In the genomic region with DNA sequence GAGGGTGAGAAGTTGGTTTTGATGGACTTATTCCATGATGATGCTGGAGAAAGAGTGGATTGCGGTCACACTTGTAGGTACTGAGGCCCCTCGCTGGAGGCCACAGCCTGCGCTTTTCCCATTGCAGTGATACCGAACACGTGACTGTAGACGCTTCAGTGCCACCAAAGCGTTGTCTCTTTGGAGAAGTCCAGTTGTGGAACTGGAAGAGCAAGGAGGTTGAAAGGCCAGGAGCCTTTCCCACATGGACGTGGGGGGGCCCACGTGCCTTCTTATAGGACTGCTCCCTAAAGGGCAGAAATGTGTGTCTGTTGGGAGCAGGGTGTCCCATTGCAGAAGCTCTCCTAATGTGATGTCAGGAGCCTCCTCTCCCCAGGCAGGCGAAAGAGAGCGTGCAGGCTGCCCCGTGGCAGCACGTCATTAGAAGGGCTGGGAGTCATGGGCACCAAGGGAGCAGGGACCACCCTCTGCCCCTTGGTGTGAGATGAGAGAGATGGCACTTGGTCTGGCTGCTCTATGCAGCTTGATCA, we compare ENCODE assay signal across 22 cellular contexts. TPM values are rescaled to one million over a fixed set of nuclear protein-coding genes. Genes with fewer than 3 reads are reported as not detected.
DNase-seq lines count a peak whose midpoint lies in the region; ATAC-seq and TF ChIP-seq lines count a peak whose summit lies in the region.
"Had no signal": no experiment of that assay in that cellular context is flagged by ENCODE, and none has a peak within 500 bp of the region (broad histone marks: within the 10 kb centered on the region; RNA-seq: fewer than 3 reads in every experiment).

No MANE protein-coding gene starts in this region.

- ATAC-seq in CD8-positive, alpha-beta T cell, result no peak
- no peak for ATAC-seq in naive thymus-derived CD8-positive, alpha-beta T cell
- no peak for ATAC-seq in GM18870 (IDR thresholded peaks at IDR 0.05; ENCODE audit: unreplicated experiment)
- ATAC-seq in GM19467 (IDR thresholded peaks at IDR 0.05; ENCODE audit: unreplicated experiment), result no peak

- H3K36me3 ChIP-seq in CD8-positive, alpha-beta T cell (ENCODE audit: insufficient read depth, low read length), result peaks cover 25% of the 10 kb centered on the region
- H3K36me3 ChIP-seq: prostate gland had no signal

- DNase-seq in T-helper 1 cell (no peak), cerebellar cortex (ENCODE audit: low spot score) (no peak)
- no peak for DNase-seq in CD8-positive, alpha-beta T cell
- no peak for DNase-seq in activated naive CD8-positive, alpha-beta T cell treated with anti-CD3 and anti-CD28 coated beads for 36 hours
- DNase-seq in naive thymus-derived CD8-positive, alpha-beta T cell, result no peak
- DNase-seq: activated CD4-positive, CD25-positive, alpha-beta regulatory T cell; glutamatergic neuron; NCI-H2081; NCI-H524; SHP77 treated with DMSO at 0.1 percent for 48 hours; spleen had no signal

- H3K4me3 ChIP-seq in CD8-positive, alpha-beta T cell (ENCODE audit: low read depth, low read length), result no peak overlapping the region
- H3K4me3 ChIP-seq: esophagus muscularis mucosa, lung, prostate gland, tibial nerve had no signal

- CTCF ChIA-PET in CD8-positive, alpha-beta T cell (lab: Charles Lee), result interaction anchor here (0.8 to 13.0 kb wide), 6 partner anchors 15 to 300 kb away, joined by 3 to 438 read pairs (median 6); no protein-coding TSS in a partner anchor

- H3K27me3 ChIP-seq in CD8-positive, alpha-beta T cell (ENCODE audit: insufficient read depth, low read length), result no peaks in the 10 kb centered on the region
- H3K27me3 ChIP-seq: esophagus muscularis mucosa, spleen, tibial nerve had no signal

- no peaks in the 10 kb centered on the region for H3K27me3 Mint-ChIP-seq in T-helper 1 cell treated with Interleukin-12 subunit alpha and Interleukin-12 subunit beta and Interleukin-4 antibody, amounts not matched to agents 30 μg/mL and 1 μg/mL, for 36 hours (ENCODE audit: low read depth)
- H3K27me3 Mint-ChIP-seq in CD8-positive, alpha-beta T cell (ENCODE audit: low read depth), result no peaks in the 10 kb centered on the region
- H3K27me3 Mint-ChIP-seq in activated naive CD8-positive, alpha-beta T cell treated with anti-CD3 and anti-CD28 coated beads for 36 hours, result no peaks in the 10 kb centered on the region
- no peaks in the 10 kb centered on the region for H3K27me3 Mint-ChIP-seq in naive thymus-derived CD8-positive, alpha-beta T cell
- H3K27me3 Mint-ChIP-seq: brain had no signal

- peaks cover 21% of the 10 kb centered on the region for H3K4me1 ChIP-seq in CD8-positive, alpha-beta T cell (ENCODE audit: insufficient read depth, low read length)
- H3K4me1 ChIP-seq: prostate gland had no signal

- H3K9me3 Mint-ChIP-seq in T-helper 1 cell treated with Interleukin-12 subunit alpha and Interleukin-12 subunit beta and Interleukin-4 antibody, amounts not matched to agents 30 μg/mL and 1 μg/mL, for 36 hours, result no peaks in the 10 kb centered on the region
- H3K9me3 Mint-ChIP-seq in CD8-positive, alpha-beta T cell, result no peaks in the 10 kb centered on the region
- H3K9me3 Mint-ChIP-seq in activated naive CD8-positive, alpha-beta T cell treated with anti-CD3 and anti-CD28 coated beads for 36 hours, result no peaks in the 10 kb centered on the region
- H3K9me3 Mint-ChIP-seq in naive thymus-derived CD8-positive, alpha-beta T cell, result no peaks in the 10 kb centered on the region
- H3K9me3 Mint-ChIP-seq: brain, nephron had no signal

- H3K36me3 Mint-ChIP-seq in T-helper 1 cell treated with Interleukin-12 subunit alpha and Interleukin-12 subunit beta and Interleukin-4 antibody, amounts not matched to agents 30 μg/mL and 1 μg/mL, for 36 hours (ENCODE audit: low read depth), result peaks cover 47% of the 10 kb centered on the region
- peaks cover 77% of the 10 kb centered on the region for H3K36me3 Mint-ChIP-seq in CD8-positive, alpha-beta T cell
- H3K36me3 Mint-ChIP-seq in activated naive CD8-positive, alpha-beta T cell treated with anti-CD3 and anti-CD28 coated beads for 36 hours, result peaks cover 47% of the 10 kb centered on the region
- H3K36me3 Mint-ChIP-seq in naive thymus-derived CD8-positive, alpha-beta T cell, result peaks cover 13 to 74% (median 28%) of the 10 kb centered on the region in 3 donors

- no peak for TF ChIP-seq CTCF in CD8-positive, alpha-beta T cell (IDR thresholded peaks at IDR 0.05)

- H3K4me1 Mint-ChIP-seq in T-helper 1 cell treated with Interleukin-12 subunit alpha and Interleukin-12 subunit beta and Interleukin-4 antibody, amounts not matched to agents 30 μg/mL and 1 μg/mL, for 36 hours (ENCODE audit: low read depth), result peaks cover 45% of the 10 kb centered on the region
- peaks cover 44% of the 10 kb centered on the region for H3K4me1 Mint-ChIP-seq in CD8-positive, alpha-beta T cell (ENCODE audit: low read depth)
- H3K4me1 Mint-ChIP-seq in activated naive CD8-positive, alpha-beta T cell treated with anti-CD3 and anti-CD28 coated beads for 36 hours, result peaks cover 43% of the 10 kb centered on the region
- H3K4me1 Mint-ChIP-seq in naive thymus-derived CD8-positive, alpha-beta T cell, result peaks cover 15 to 48% (median 41%) of the 10 kb centered on the region in 4 donors
- H3K4me1 Mint-ChIP-seq: nephron had no signal

- H3K27ac Mint-ChIP-seq in T-helper 1 cell treated with Interleukin-12 subunit alpha and Interleukin-12 subunit beta and Interleukin-4 antibody, amounts not matched to agents 30 μg/mL and 1 μg/mL, for 36 hours, result peak overlapping the region; percentile 66
- peak overlapping the region; percentile 39 for H3K27ac Mint-ChIP-seq in CD8-positive, alpha-beta T cell
- H3K27ac Mint-ChIP-seq in activated naive CD8-positive, alpha-beta T cell treated with anti-CD3 and anti-CD28 coated beads for 36 hours, result peak overlapping the region; percentile 80
- peak overlapping the region in 7 of 10 donors; percentile 8 to 82 (median 48) for H3K27ac Mint-ChIP-seq in naive thymus-derived CD8-positive, alpha-beta T cell
- H3K27ac Mint-ChIP-seq: brain, nephron had no signal

- no peaks in the 10 kb centered on the region for H3K9me3 ChIP-seq in CD8-positive, alpha-beta T cell (ENCODE audit: low read length)
- H3K9me3 ChIP-seq: esophagus muscularis mucosa, prostate gland, spleen, tibial nerve had no signal

- POLR2A ChIA-PET in CD8-positive, alpha-beta T cell (lab: Charles Lee), result interaction anchor here (0.9 to 2.4 kb wide), 2 partner anchors 27 to 31 kb away, joined by 3 to 5 read pairs; no protein-coding TSS in a partner anchor
- POLR2A ChIA-PET in naive thymus-derived CD8-positive, alpha-beta T cell (lab: Charles Lee), result interaction anchor here (1.2 kb wide), 1 partner anchor 79 kb away, joined by 3 read pairs; no protein-coding TSS in a partner anchor

- peak overlapping the region; percentile 33 for H3K4me3 Mint-ChIP-seq in T-helper 1 cell treated with Interleukin-12 subunit alpha and Interleukin-12 subunit beta and Interleukin-4 antibody, amounts not matched to agents 30 μg/mL and 1 μg/mL, for 36 hours
- peak overlapping the region; percentile 23 for H3K4me3 Mint-ChIP-seq in CD8-positive, alpha-beta T cell
- peak overlapping the region; percentile 22 for H3K4me3 Mint-ChIP-seq in activated naive CD8-positive, alpha-beta T cell treated with anti-CD3 and anti-CD28 coated beads for 36 hours
- peak overlapping the region in 6 of 10 donors; percentile 6 to 65 (median 32) for H3K4me3 Mint-ChIP-seq in naive thymus-derived CD8-positive, alpha-beta T cell
- H3K4me3 Mint-ChIP-seq: brain, nephron had no signal

- intact Hi-C loops in CD8-positive, alpha-beta T cell (cut with DNase I, micrococcal nuclease), result loop anchor here in 1 of 2 experiments (10.0 kb wide), 1 partner anchor 643 kb away; a partner anchor contains a TSS

- no peak overlapping the region for H3K27ac ChIP-seq in CD8-positive, alpha-beta T cell (ENCODE audit: low read depth, low read length)
- H3K27ac ChIP-seq: 22Rv1, esophagus muscularis mucosa, HL-60, prostate gland had no signal

RNA-seq across cellular contexts. Expression of gene LPIN1, which starts 31.5 kb away (rescaled TPM):
- total RNA-seq in CD8-positive, alpha-beta T cell, result 100 to 1,000 TPM; 125 to 126 TPM
- 10 to 100 TPM; 24.1 to 25.2 TPM for total RNA-seq in activated naive CD8-positive, alpha-beta T cell treated with anti-CD3 and anti-CD28 coated beads for 36 hours
- total RNA-seq in naive thymus-derived CD8-positive, alpha-beta T cell, result 10 to 100 TPM; 76.1 to 82.4 TPM
- polyA plus RNA-seq in naive thymus-derived CD8-positive, alpha-beta T cell, result 10 to 100 TPM; 15.7 to 27.5 (median 19.9) TPM
